1 cellular context compared by ENCODE assay signal in genomic region chr4:151105454-151106032, GRCh38.
A peak's percentile ranks its signal among the peaks of the same experiment; 100 is the strongest.
TF ChIP-seq lines count a peak whose summit lies in the region.

No MANE protein-coding gene starts in this region.

TF ChIP-seq in HCT116, 20 proteins besides CTCF, POLR2A, EP300 and RAD21:
- TF ChIP-seq CBX3 (IDR thresholded peaks at IDR 0.05; ENCODE audit: low read depth) (no peak), POLR2AphosphoS5 (IDR thresholded peaks at IDR 0.05; ENCODE audit: low read depth, low read length) (peak; percentile 83)
